1 cellular context compared by ENCODE assay signal in the genomic region with DNA sequence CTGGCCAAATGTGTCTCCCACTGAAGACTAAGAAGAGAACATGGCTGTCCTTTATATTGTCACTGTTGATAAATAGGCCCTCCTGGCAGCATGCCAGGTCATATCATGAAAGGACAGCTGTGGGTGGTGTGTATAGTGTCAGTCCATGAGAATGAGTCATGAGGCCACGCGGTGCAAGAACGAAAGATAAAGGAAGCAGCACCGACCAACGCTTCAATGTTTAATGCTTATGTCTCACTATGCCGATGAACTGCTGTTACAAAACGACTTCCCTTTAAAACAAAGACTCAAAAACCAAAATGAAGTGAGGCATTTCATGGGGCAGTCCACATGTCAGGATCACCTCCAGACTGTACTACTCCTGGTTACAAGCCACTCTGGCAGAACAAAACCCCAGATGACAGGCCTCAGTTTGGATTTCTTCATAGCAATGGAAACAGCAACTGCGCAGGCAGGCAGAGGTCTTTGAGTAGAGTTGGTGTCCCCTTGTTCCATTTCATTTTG.
A peak's percentile ranks its signal among the peaks of the same experiment; 100 is the strongest.
TF ChIP-seq lines count a peak whose summit lies in the region.

No MANE protein-coding gene starts in this region.

TF ChIP-seq in K562, 482 proteins besides CTCF, POLR2A, EP300 and RAD21 (continued from another document and continues in another):
- TF ChIP-seq, protein P1, sequence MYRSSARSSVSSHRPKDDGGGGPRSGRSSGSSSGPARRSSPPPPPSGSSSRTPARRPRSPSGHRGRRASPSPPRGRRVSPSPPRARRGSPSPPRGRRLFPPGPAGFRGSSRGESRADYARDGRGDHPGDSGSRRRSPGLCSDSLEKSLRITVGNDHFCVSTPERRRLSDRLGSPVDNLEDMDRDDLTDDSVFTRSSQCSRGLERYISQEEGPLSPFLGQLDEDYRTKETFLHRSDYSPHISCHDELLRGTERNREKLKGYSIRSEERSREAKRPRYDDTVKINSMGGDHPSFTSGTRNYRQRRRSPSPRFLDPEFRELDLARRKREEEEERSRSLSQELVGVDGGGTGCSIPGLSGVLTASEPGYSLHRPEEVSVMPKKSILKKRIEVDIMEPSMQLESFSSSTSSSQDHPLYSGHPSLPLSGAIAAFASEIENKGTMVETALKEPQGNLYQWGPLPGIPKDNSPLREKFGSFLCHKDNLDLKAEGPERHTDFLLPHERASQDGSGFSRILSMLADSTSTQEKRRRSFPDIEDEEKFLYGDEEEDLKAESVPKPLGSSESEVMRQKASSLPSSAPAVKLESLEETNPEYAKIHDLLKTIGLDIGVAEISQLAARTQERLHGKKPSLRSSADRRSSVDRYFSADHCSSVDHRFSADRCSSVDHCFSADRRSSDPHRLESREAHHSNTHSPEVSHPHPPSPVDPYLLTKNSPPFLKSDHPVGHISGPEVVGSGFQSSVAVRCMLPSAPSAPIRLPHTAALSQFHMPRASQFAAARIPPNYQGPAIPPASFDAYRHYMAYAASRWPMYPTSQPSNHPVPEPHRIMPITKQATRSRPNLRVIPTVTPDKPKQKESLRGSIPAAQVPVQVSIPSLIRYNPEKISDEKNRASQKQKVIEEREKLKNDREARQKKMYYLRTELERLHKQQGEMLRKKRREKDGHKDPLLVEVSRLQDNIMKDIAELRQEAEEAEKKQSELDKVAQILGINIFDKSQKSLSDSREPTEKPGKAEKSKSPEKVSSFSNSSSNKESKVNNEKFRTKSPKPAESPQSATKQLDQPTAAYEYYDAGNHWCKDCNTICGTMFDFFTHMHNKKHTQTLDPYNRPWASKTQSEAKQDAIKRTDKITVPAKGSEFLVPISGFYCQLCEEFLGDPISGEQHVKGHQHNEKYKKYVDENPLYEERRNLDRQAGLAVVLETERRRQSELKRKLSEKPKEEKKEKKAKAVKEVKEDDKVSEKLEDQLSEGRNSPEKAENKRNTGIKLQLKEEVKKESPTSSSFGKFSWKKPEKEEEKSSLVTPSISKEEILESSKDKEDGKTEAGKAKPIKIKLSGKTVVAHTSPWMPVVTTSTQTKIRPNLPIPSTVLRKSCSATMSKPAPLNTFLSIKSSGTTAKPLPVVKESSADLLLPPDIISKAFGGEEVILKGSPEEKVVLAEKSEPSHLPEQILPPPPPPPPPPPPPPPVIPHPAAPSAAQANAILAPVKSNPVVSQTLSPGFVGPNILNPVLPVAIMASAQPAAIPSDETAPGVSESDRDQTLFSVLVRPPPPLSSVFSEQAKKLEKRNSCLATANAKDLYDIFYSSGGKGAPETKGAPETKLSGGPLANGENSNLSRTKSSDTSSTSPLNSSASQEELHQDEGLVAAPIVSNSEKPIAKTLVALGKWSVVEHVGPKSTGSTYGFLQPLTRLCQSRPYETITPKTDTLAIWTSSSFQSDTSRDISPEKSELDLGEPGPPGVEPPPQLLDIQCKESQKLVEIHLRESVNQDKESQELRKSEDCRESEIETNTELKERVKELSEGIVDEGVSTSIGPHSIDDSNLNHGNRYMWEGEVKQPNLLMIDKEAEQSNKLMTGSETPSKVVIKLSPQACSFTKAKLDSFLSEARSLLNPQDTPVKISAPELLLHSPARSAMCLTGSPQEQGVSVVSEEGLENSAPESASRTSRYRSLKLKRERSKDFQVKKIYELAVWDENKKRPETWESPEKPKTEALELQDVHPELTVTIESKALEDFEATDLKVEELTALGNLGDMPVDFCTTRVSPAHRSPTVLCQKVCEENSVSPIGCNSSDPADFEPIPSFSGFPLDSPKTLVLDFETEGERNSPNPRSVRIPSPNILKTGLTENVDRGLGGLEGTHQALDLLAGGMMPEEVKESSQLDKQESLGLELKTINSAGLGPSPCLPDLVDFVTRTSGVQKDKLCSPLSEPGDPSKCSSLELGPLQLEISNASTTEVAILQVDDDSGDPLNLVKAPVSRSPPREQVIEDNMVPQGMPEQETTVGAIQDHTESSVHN (IDR thresholded peaks at IDR 0.05; ENCODE audit: borderline replicate concordance in 1 of 2, low read depth in 1 of 2), result peak; percentile 74 to 96; a peak in 2 of 4 replicates
- TF ChIP-seq ZEB2 (IDR thresholded peaks at IDR 0.05) (no peak), COPS2 (conservative IDR thresholded peaks at IDR 0.05) (no peak), POLR2H (tag; IDR thresholded peaks at IDR 0.05; ENCODE audit: low read depth) (peak; percentile 38; the same call in 1 of the 2 replicates), ZNF644 (tag; IDR thresholded peaks at IDR 0.05; ENCODE audit: low read depth) (peak; percentile 81; the same call in 1 of the 2 replicates), HMGN3 (IDR thresholded peaks at IDR 0.05; ENCODE audit: borderline replicate concordance, extremely low read depth, insufficient read length, low read depth, low read length) (peak; percentile 81), YBX1 (IDR thresholded peaks at IDR 0.05) (no peak), RCOR1 (IDR thresholded peaks at IDR 0.05; ENCODE audit: borderline replicate concordance in 1 of 2, low read depth in 2 of 2, low read length in 2 of 2) (peak in 1 of 2 experiments; percentile 67; a peak in 1 of 4 replicates), ARID1B (IDR thresholded peaks at IDR 0.05) (peak; percentile 98), ETV1 (tag; conservative IDR thresholded peaks at IDR 0.05; ENCODE audit: low read depth) (0 out of 2 replicates have a peak, but pooled peaks have one; percentile 25), STAT5A (IDR thresholded peaks at IDR 0.05; ENCODE audit: borderline replicate concordance, low read length) (peak; percentile 87), ZNF274 (IDR thresholded peaks at IDR 0.05; ENCODE audit: borderline replicate concordance, low read depth, low read length) (no peak), ZNF23 (CRISPR knock-in tag; IDR thresholded peaks at IDR 0.05) (no peak), ZNF561 (CRISPR knock-in tag; conservative IDR thresholded peaks at IDR 0.05) (no peak), HIVEP1 (CRISPR knock-in tag; IDR thresholded peaks at IDR 0.05) (no peak), ZNF780A (CRISPR knock-in tag; IDR thresholded peaks at IDR 0.05) (no peak), ZC3H4 (CRISPR knock-in tag; IDR thresholded peaks at IDR 0.05; ENCODE audit: borderline replicate concordance) (no peak), NFXL1 (CRISPR knock-in tag; IDR thresholded peaks at IDR 0.05) (no peak), SIRT6 (IDR thresholded peaks at IDR 0.05; ENCODE audit: low read depth, low read length) (no peak), ZNF24 (IDR thresholded peaks at IDR 0.05) (0 out of 2 replicates have a peak, but pooled peaks have one; percentile 50), ZSCAN32 (CRISPR knock-in tag; IDR thresholded peaks at IDR 0.05) (no peak), ZNF175 (CRISPR knock-in tag; IDR thresholded peaks at IDR 0.05; ENCODE audit: low read depth) (peak; percentile 55; the same call in 1 of the 2 replicates), CREM (IDR thresholded peaks at IDR 0.05; ENCODE audit: low read depth) (peak; percentile 91), ZNF778 (CRISPR knock-in tag; IDR thresholded peaks at IDR 0.05) (no peak), GATAD2B (IDR thresholded peaks at IDR 0.05; ENCODE audit: borderline replicate concordance) (peak; percentile 44; the same call in 1 of the 2 replicates), NCOA2 (IDR thresholded peaks at IDR 0.05; ENCODE audit: partially characterized antibody in 2 of 2) (peak; percentile 76 to 92), ZSCAN29 (IDR thresholded peaks at IDR 0.05) (no peak), TAF1 (IDR thresholded peaks at IDR 0.05; ENCODE audit: control insufficient read depth, extremely low read depth, insufficient read depth, low read length, severe bottlenecking) (no peak), ZNF431 (CRISPR knock-in tag; IDR thresholded peaks at IDR 0.05) (no peak), ZNF589 (CRISPR knock-in tag; IDR thresholded peaks at IDR 0.05; ENCODE audit: low read depth) (peak; percentile 78; the same call in 1 of the 2 replicates), PRPF4 (IDR thresholded peaks at IDR 0.05; ENCODE audit: insufficient read depth, low read depth, low read length, poor library complexity, severe bottlenecking) (no peak), PML (IDR thresholded peaks at IDR 0.05; ENCODE audit: low read length) (peak; percentile 78), ZNF217 (CRISPR knock-in tag; IDR thresholded peaks at IDR 0.05) (no peak)
- TF ChIP-seq, protein P2, sequence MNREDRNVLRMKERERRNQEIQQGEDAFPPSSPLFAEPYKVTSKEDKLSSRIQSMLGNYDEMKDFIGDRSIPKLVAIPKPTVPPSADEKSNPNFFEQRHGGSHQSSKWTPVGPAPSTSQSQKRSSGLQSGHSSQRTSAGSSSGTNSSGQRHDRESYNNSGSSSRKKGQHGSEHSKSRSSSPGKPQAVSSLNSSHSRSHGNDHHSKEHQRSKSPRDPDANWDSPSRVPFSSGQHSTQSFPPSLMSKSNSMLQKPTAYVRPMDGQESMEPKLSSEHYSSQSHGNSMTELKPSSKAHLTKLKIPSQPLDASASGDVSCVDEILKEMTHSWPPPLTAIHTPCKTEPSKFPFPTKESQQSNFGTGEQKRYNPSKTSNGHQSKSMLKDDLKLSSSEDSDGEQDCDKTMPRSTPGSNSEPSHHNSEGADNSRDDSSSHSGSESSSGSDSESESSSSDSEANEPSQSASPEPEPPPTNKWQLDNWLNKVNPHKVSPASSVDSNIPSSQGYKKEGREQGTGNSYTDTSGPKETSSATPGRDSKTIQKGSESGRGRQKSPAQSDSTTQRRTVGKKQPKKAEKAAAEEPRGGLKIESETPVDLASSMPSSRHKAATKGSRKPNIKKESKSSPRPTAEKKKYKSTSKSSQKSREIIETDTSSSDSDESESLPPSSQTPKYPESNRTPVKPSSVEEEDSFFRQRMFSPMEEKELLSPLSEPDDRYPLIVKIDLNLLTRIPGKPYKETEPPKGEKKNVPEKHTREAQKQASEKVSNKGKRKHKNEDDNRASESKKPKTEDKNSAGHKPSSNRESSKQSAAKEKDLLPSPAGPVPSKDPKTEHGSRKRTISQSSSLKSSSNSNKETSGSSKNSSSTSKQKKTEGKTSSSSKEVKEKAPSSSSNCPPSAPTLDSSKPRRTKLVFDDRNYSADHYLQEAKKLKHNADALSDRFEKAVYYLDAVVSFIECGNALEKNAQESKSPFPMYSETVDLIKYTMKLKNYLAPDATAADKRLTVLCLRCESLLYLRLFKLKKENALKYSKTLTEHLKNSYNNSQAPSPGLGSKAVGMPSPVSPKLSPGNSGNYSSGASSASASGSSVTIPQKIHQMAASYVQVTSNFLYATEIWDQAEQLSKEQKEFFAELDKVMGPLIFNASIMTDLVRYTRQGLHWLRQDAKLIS (CRISPR knock-in tag; IDR thresholded peaks at IDR 0.05), result peak; percentile 35; the same call in 1 of the 2 replicates
- TF ChIP-seq, protein P3, sequence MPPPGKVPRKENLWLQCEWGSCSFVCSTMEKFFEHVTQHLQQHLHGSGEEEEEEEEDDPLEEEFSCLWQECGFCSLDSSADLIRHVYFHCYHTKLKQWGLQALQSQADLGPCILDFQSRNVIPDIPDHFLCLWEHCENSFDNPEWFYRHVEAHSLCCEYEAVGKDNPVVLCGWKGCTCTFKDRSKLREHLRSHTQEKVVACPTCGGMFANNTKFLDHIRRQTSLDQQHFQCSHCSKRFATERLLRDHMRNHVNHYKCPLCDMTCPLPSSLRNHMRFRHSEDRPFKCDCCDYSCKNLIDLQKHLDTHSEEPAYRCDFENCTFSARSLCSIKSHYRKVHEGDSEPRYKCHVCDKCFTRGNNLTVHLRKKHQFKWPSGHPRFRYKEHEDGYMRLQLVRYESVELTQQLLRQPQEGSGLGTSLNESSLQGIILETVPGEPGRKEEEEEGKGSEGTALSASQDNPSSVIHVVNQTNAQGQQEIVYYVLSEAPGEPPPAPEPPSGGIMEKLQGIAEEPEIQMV (tag; conservative IDR thresholded peaks at IDR 0.05; ENCODE audit: low read depth), result no peak
- TF ChIP-seq, protein P4, sequence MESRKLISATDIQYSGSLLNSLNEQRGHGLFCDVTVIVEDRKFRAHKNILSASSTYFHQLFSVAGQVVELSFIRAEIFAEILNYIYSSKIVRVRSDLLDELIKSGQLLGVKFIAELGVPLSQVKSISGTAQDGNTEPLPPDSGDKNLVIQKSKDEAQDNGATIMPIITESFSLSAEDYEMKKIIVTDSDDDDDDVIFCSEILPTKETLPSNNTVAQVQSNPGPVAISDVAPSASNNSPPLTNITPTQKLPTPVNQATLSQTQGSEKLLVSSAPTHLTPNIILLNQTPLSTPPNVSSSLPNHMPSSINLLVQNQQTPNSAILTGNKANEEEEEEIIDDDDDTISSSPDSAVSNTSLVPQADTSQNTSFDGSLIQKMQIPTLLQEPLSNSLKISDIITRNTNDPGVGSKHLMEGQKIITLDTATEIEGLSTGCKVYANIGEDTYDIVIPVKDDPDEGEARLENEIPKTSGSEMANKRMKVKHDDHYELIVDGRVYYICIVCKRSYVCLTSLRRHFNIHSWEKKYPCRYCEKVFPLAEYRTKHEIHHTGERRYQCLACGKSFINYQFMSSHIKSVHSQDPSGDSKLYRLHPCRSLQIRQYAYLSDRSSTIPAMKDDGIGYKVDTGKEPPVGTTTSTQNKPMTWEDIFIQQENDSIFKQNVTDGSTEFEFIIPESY (CRISPR knock-in tag; IDR thresholded peaks at IDR 0.05), result peak; percentile 67; the same call in 1 of the 2 replicates
- TF ChIP-seq, protein P5, sequence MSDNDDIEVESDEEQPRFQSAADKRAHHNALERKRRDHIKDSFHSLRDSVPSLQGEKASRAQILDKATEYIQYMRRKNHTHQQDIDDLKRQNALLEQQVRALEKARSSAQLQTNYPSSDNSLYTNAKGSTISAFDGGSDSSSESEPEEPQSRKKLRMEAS (CRISPR knock-in tag; IDR thresholded peaks at IDR 0.05), result peak; percentile 95
- TF ChIP-seq, protein P6, sequence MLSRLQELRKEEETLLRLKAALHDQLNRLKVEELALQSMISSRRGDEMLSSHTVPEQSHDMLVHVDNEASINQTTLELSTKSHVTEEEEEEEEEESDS (CRISPR knock-in tag; IDR thresholded peaks at IDR 0.05), result no peak
- TF ChIP-seq, protein P7, sequence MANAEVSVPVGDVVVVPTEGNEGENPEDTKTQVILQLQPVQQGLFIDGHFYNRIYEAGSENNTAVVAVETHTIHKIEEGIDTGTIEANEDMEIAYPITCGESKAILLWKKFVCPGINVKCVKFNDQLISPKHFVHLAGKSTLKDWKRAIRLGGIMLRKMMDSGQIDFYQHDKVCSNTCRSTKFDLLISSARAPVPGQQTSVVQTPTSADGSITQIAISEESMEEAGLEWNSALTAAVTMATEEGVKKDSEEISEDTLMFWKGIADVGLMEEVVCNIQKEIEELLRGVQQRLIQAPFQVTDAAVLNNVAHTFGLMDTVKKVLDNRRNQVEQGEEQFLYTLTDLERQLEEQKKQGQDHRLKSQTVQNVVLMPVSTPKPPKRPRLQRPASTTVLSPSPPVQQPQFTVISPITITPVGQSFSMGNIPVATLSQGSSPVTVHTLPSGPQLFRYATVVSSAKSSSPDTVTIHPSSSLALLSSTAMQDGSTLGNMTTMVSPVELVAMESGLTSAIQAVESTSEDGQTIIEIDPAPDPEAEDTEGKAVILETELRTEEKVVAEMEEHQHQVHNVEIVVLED (CRISPR knock-in tag; IDR thresholded peaks at IDR 0.05), result peak; percentile 38; the same call in 1 of the 2 replicates
- TF ChIP-seq, protein P8, sequence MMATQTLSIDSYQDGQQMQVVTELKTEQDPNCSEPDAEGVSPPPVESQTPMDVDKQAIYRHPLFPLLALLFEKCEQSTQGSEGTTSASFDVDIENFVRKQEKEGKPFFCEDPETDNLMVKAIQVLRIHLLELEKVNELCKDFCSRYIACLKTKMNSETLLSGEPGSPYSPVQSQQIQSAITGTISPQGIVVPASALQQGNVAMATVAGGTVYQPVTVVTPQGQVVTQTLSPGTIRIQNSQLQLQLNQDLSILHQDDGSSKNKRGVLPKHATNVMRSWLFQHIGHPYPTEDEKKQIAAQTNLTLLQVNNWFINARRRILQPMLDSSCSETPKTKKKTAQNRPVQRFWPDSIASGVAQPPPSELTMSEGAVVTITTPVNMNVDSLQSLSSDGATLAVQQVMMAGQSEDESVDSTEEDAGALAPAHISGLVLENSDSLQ (IDR thresholded peaks at IDR 0.05), result peak; percentile 93
